In genomic region chr14:55107766-55108554, GRCh38 we compare ENCODE assay signal across 1 cellular context.
TF ChIP-seq lines count a peak whose summit lies in the region.

No MANE protein-coding gene starts in this region.

TF ChIP-seq in HepG2, 621 proteins besides CTCF, POLR2A, EP300 and RAD21 (continued from another document and continues in another):
- TF ChIP-seq AFF4 (CRISPR knock-in tag; IDR thresholded peaks at IDR 0.05) (no peak; the same call in 1 of the 2 replicates), ETS1 (CRISPR knock-in tag; IDR thresholded peaks at IDR 0.05) (no peak), RFXANK (CRISPR knock-in tag; IDR thresholded peaks at IDR 0.05) (no peak), ZNF512 (CRISPR knock-in tag; IDR thresholded peaks at IDR 0.05) (no peak), ZNF18 (CRISPR knock-in tag; IDR thresholded peaks at IDR 0.05; ENCODE audit: insufficient replicate concordance) (peak; percentile 76), ZNF317 (CRISPR knock-in tag; IDR thresholded peaks at IDR 0.05) (no peak; the same call in none of the 2 replicates), POGK (CRISPR knock-in tag; conservative IDR thresholded peaks at IDR 0.05) (peak; percentile 87), ZC3H13 (CRISPR knock-in tag; IDR thresholded peaks at IDR 0.05) (peak; percentile 59), NFE2 (CRISPR knock-in tag; IDR thresholded peaks at IDR 0.05) (no peak), ZNF451 (CRISPR knock-in tag; IDR thresholded peaks at IDR 0.05) (peak; percentile 84), ZBED4 (CRISPR knock-in tag; IDR thresholded peaks at IDR 0.05; ENCODE audit: borderline replicate concordance) (no peak), FOXO4 (CRISPR knock-in tag; conservative IDR thresholded peaks at IDR 0.05) (no peak), ZSCAN29 (CRISPR knock-in tag; conservative IDR thresholded peaks at IDR 0.05) (peak; percentile 69; the same call in 1 of the 2 replicates), ZNF431 (CRISPR knock-in tag; IDR thresholded peaks at IDR 0.05; ENCODE audit: borderline replicate concordance, low read depth) (0 out of 2 replicates have a peak, but pooled peaks have one; percentile 76), ZFP91 (CRISPR knock-in tag; IDR thresholded peaks at IDR 0.05; ENCODE audit: borderline replicate concordance) (peak; percentile 68), ZSCAN22 (CRISPR knock-in tag; IDR thresholded peaks at IDR 0.05) (no peak), NR2F1 (CRISPR knock-in tag; IDR thresholded peaks at IDR 0.05) (peak in 1 of 2 experiments; percentile 38; a peak in 1 of 4 replicates), TAF1 (CRISPR knock-in tag; IDR thresholded peaks at IDR 0.05) (peak; percentile 65; the same call in 1 of the 2 replicates), ZNF318 (CRISPR knock-in tag; IDR thresholded peaks at IDR 0.05) (no peak), SETDB1 (CRISPR knock-in tag; IDR thresholded peaks at IDR 0.05; ENCODE audit: borderline replicate concordance) (no peak)
